In genomic region chr15:65530318-65531111, GRCh38 we compare ENCODE assay signal across 8 cellular contexts. TPM values are rescaled to one million over a fixed set of nuclear protein-coding genes. Genes with fewer than 3 reads are reported as not detected.
DNase-seq lines count a peak whose midpoint lies in the region; ATAC-seq and TF ChIP-seq lines count a peak whose summit lies in the region.

A gene with protein sequence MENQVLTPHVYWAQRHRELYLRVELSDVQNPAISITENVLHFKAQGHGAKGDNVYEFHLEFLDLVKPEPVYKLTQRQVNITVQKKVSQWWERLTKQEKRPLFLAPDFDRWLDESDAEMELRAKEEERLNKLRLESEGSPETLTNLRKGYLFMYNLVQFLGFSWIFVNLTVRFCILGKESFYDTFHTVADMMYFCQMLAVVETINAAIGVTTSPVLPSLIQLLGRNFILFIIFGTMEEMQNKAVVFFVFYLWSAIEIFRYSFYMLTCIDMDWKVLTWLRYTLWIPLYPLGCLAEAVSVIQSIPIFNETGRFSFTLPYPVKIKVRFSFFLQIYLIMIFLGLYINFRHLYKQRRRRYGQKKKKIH (plus strand): TSS chr15:65530463. CDS start chr15:65530632, 169 bp downstream.

- H2AFZ ChIP-seq in DND-41 (ENCODE audit: low read depth, low read length), result peak within 1 kb of the TSS; percentile 98
- peak within 1 kb of the TSS; percentile 98 for H2AFZ ChIP-seq in GM23248
- peak within 1 kb of the TSS; percentile 99 for H2AFZ ChIP-seq in Loucy (ENCODE audit: low read length)
- H2AFZ ChIP-seq in neural cell (ENCODE audit: low read depth, low read length), result peak within 1 kb of the TSS; percentile 93

- TF ChIP-seq EP300 in neural cell (conservative IDR thresholded peaks at IDR 0.05; ENCODE audit: poor library complexity, severe bottlenecking), result peak; percentile 18
- TF ChIP-seq EP300 in stomach (IDR thresholded peaks at IDR 0.05), result no peak

- H3K9ac ChIP-seq in DND-41 (ENCODE audit: low read depth, low read length) (peak within 1 kb of the TSS; percentile 99), GM23248 (peak within 1 kb of the TSS; percentile 78), Loucy (ENCODE audit: low read depth, low read length, poor library complexity, severe bottlenecking) (peak within 1 kb of the TSS; percentile 98), neural cell (ENCODE audit: low read length) (peak within 1 kb of the TSS; percentile 96)

- no peaks in the 10 kb centered on the region for H3K27me3 ChIP-seq in DND-41 (ENCODE audit: insufficient read depth, low read length, poor library complexity)
- no peaks in the 10 kb centered on the region for H3K27me3 ChIP-seq in GM23248 (replicated peaks; ENCODE audit: insufficient read depth)
- no peaks in the 10 kb centered on the region for H3K27me3 ChIP-seq in Loucy (ENCODE audit: insufficient read depth, low read length, poor library complexity, severe bottlenecking)
- H3K27me3 ChIP-seq in neural cell (ENCODE audit: insufficient read depth, low read depth, low read length), result no peaks in the 10 kb centered on the region
- no peaks in the 10 kb centered on the region for H3K27me3 ChIP-seq in stomach

- H3K36me3 ChIP-seq in DND-41 (ENCODE audit: insufficient read depth, low read length) (peaks cover 18% of the 10 kb centered on the region), GM23248 (ENCODE audit: low read depth) (no peaks in the 10 kb centered on the region), Loucy (ENCODE audit: insufficient read depth, low read length) (no peaks in the 10 kb centered on the region), neural cell (ENCODE audit: insufficient read depth, low read length) (no peaks in the 10 kb centered on the region), stomach (no peaks in the 10 kb centered on the region)

- intact Hi-C loops in stomach (cut with DNase I; ENCODE audit: low total_unique reads), result no loop called here

- H3K4me3 ChIP-seq in DND-41 (ENCODE audit: low read depth in 1 of 2, low read length in 2 of 2) (peak within 1 kb of the TSS; percentile 89 to 95), GM23248 (peak within 1 kb of the TSS; percentile 77), Loucy (ENCODE audit: low read length, poor library complexity, severe bottlenecking) (peak within 1 kb of the TSS; percentile 97), fibroblast of villous mesenchyme (ENCODE audit: low read depth, low read length) (peak within 1 kb of the TSS; percentile 72), neural cell (ENCODE audit: low read length) (peak within 1 kb of the TSS; percentile 98), stomach (peak within 1 kb of the TSS; percentile 65 to 96 (median 75))

- H3K4me1 ChIP-seq in DND-41 (ENCODE audit: insufficient read depth, low read length) (peaks cover 30% of the 10 kb centered on the region), GM23248 (ENCODE audit: insufficient read depth) (peaks cover 27% of the 10 kb centered on the region), Loucy (ENCODE audit: insufficient read depth, low read length, poor library complexity, severe bottlenecking) (peaks cover 32% of the 10 kb centered on the region), stomach (peaks cover 13 to 55% (median 40%) of the 10 kb centered on the region in 4 donors)

- no peak for TF ChIP-seq CTCF in DND-41 (IDR thresholded peaks at IDR 0.05; ENCODE audit: borderline replicate concordance, extremely low read depth, low read length, poor library complexity, severe bottlenecking)
- TF ChIP-seq CTCF in Loucy (conservative IDR thresholded peaks at IDR 0.05; ENCODE audit: low read length), result no peak
- no peak for TF ChIP-seq CTCF in fibroblast of villous mesenchyme (IDR thresholded peaks at IDR 0.05; ENCODE audit: insufficient read depth, low read depth, low read length)
- no peak for TF ChIP-seq CTCF in neural cell (IDR thresholded peaks at IDR 0.05; ENCODE audit: poor library complexity, severe bottlenecking)
- no peak for TF ChIP-seq CTCF in stomach (IDR thresholded peaks at IDR 0.05)

- in situ Hi-C loops in GM23248 (cut with MboI), result no loop called here

- no peaks in the 10 kb centered on the region for H3K9me2 ChIP-seq in GM23248 (ENCODE audit: insufficient read depth)
- H3K9me2 ChIP-seq in Loucy (replicated peaks; ENCODE audit: low read depth, low read length), result no peaks in the 10 kb centered on the region
- no peaks in the 10 kb centered on the region for H3K9me2 ChIP-seq in neural cell (ENCODE audit: insufficient read depth, low read length)

- H3K79me2 ChIP-seq in DND-41 (ENCODE audit: insufficient read depth, low read length) (peaks cover 56% of the 10 kb centered on the region), GM23248 (ENCODE audit: insufficient read depth) (peaks cover 57% of the 10 kb centered on the region), Loucy (ENCODE audit: insufficient read depth, low read length) (peaks cover 52% of the 10 kb centered on the region), neural cell (replicated peaks; ENCODE audit: insufficient read depth, low read length) (peaks cover 45% of the 10 kb centered on the region)

- H3K27ac ChIP-seq in DND-41 (ENCODE audit: low read length), result peak within 1 kb of the TSS; percentile 97
- peak within 1 kb of the TSS; percentile 16; the same call in 1 of the 2 replicates for H3K27ac ChIP-seq in GM23248
- H3K27ac ChIP-seq in neural cell (ENCODE audit: low read length), result peak within 1 kb of the TSS; percentile 95
- peak within 1 kb of the TSS; percentile 74 to 83 (median 79) for H3K27ac ChIP-seq in stomach

- peaks cover 31% of the 10 kb centered on the region for H4K20me1 ChIP-seq in DND-41 (ENCODE audit: insufficient read depth, low read length)
- peaks cover 5% of the 10 kb centered on the region; the same call in 1 of the 2 replicates for H4K20me1 ChIP-seq in GM23248 (ENCODE audit: insufficient read depth)
- H4K20me1 ChIP-seq in Loucy (ENCODE audit: insufficient read depth, low read length, poor library complexity, severe bottlenecking), result peaks cover 39% of the 10 kb centered on the region
- no peaks in the 10 kb centered on the region for H4K20me1 ChIP-seq in neural cell (ENCODE audit: insufficient read depth)

- H3K9me3 ChIP-seq in DND-41 (ENCODE audit: insufficient read depth, low read length, severe bottlenecking), result no peaks in the 10 kb centered on the region
- no peaks in the 10 kb centered on the region for H3K9me3 ChIP-seq in GM23248 (ENCODE audit: low read depth)
- no peaks in the 10 kb centered on the region for H3K9me3 ChIP-seq in Loucy (ENCODE audit: insufficient read depth, low read depth, low read length)
- H3K9me3 ChIP-seq in neural cell (ENCODE audit: low read length), result no peaks in the 10 kb centered on the region
- H3K9me3 ChIP-seq in stomach, result no peaks in the 10 kb centered on the region

- peak; percentile 12 for TF ChIP-seq RAD21 in neural cell (conservative IDR thresholded peaks at IDR 0.05)

- 1% methylated on average over 49 to 83 of the region's 88 CpGs for WGBS in GM23248 (ENCODE audit: low coverage in 1 of 2, low lambda C conversion rate in 2 of 2, missing lambda C conversion rate in 2 of 2), 2 experiments
- 0 to 1% (median 0%) methylated on average over 38 to 88 of the region's 88 CpGs for WGBS in stomach, 5 donors

- peak; percentile 95 for ATAC-seq in DND-41 (ENCODE audit: insufficient read depth, low read depth)

- H3F3A ChIP-seq in GM23248 (ENCODE audit: insufficient read depth) (peaks cover 5% of the 10 kb centered on the region), Loucy (ENCODE audit: low read depth) (no peaks in the 10 kb centered on the region), neural cell (ENCODE audit: insufficient read depth, low read length, poor library complexity, severe bottlenecking) (no peaks in the 10 kb centered on the region)

- TF ChIP-seq POLR2A in stomach (IDR thresholded peaks at IDR 0.05), result no peak

- DNase-seq in DND-41, result peak; percentile 89
- DNase-seq in GM23248, result peak; percentile 86
- DNase-seq in SHP77 (lab: John Stamatoyannopoulos, UW), result peak; percentile 85 to 96
- peak; percentile 96 for DNase-seq in activated effector memory CD4-positive, alpha-beta T cell treated with anti-CD3 and anti-CD28 coated beads, Interleukin-2, amount 50 U/mL, for 16 hours
- DNase-seq in fibroblast of villous mesenchyme (ENCODE audit: low read depth), result peak; percentile 80
- DNase-seq in stomach, result peak; percentile 90

- H3K4me2 ChIP-seq in DND-41 (ENCODE audit: insufficient read depth, low read length), result peak within 1 kb of the TSS; percentile 77
- peak within 1 kb of the TSS; percentile 68 for H3K4me2 ChIP-seq in GM23248 (ENCODE audit: unreplicated experiment)
- H3K4me2 ChIP-seq in Loucy (ENCODE audit: low read depth, low read length, poor library complexity, severe bottlenecking), result peak within 1 kb of the TSS; percentile 96
- H3K4me2 ChIP-seq in neural cell (ENCODE audit: low read length), result peak within 1 kb of the TSS; percentile 89

TF ChIP-seq in neural cell, 6 proteins besides CTCF, POLR2A, EP300 and RAD21 (continues in another document):
- TF ChIP-seq MXI1 (conservative IDR thresholded peaks at IDR 0.05; ENCODE audit: poor library complexity, severe bottlenecking) (peak; percentile 94), SMC3 (conservative IDR thresholded peaks at IDR 0.05; ENCODE audit: poor library complexity) (peak; percentile 17), POLR2AphosphoS5 (IDR thresholded peaks at IDR 0.05) (peak; percentile 97), TAF1 (IDR thresholded peaks at IDR 0.05; ENCODE audit: low read depth) (peak; percentile 60)

RNA-seq across cellular contexts. Expression of the gene that starts here (rescaled TPM):
- total RNA-seq in GM23248 (2014; rRNA removed; shearing (Covaris generic)), result 89.7 and 104 TPM in 2 replicates
- polyA plus RNA-seq in GM23248 (2016; fragmentation: Nextera tagmentation; extraction: Ambion mirVana), result 119 and 135 TPM in 2 replicates
- 57.0 and 92.0 TPM in 2 replicates for total RNA-seq in fibroblast of villous mesenchyme
- polyA plus RNA-seq in neural cell, result 170 and 177 TPM in 2 replicates
- 175 and 187 TPM in 2 replicates for polyA minus RNA-seq in neural cell
- total RNA-seq in stomach, result 100 to 1,000 TPM in 1 of 5 donors, 10 to 100 TPM in 3, 1 to 10 TPM in 1; 7.0 to 128 (median 32.6) TPM
- 10 to 100 TPM; 11.5 to 16.7 (median 13.5) TPM for polyA plus RNA-seq in stomach

Comparison
In these comparisons a context has a peak if more than half of its experiments do, and no peak if none do; other contexts are left out.
1. Peak in every context shown above with its lines: DNase-seq, ATAC-seq, H3K4me3 ChIP-seq and H3K27ac ChIP-seq.
2. H3K27ac ChIP-seq: peak in every context shown above with its lines; median percentile 97 in DND-41; 95 in neural cell; 79 in stomach; 16 in GM23248.